ENCODE assay signal across 11 cellular contexts in the genomic region with DNA sequence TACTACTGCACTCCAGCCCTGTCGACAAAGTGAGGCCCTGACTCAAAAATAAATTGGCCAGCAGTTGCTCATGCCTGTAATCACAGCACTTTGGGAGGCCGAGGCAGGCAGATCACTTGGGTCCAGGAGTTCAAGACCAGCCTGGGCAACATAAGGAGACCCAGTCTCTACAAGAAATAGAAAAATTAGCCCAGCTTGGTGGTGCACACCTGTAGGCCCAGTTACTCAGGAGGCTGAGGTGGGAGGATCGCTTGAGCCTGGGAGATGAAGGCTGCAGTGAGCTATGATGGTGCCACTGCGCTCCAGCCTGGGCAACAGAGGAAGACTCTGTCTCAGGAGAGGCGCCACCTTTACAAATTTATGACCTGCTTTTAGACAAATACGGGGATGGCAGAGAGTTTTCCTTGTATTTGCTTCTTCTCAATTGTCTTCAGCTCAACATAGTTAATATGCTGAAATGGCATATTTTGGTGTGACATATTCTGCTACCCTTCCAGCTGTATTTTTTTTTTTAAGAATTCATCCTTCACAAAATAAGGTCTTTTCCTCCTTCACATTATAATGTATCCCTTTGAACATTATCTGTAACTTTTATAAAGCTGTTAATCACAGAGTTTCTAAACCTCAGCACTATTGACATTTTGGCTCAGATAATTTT.
"Had no signal": no experiment of that assay in that cellular context is flagged by ENCODE, and none has a peak within 500 bp of the region (broad histone marks: within the 10 kb centered on the region; RNA-seq: fewer than 3 reads in every experiment).

No MANE protein-coding gene starts in this region.

- H3K4me1 ChIP-seq: foreskin keratinocyte, left ventricle myocardium inferior had no signal

- H3K27me3 ChIP-seq: foreskin keratinocyte, ovary, upper lobe of right lung had no signal

- H3K27ac ChIP-seq: epithelial cell of prostate, foreskin keratinocyte, left ventricle myocardium inferior, ovary, upper lobe of right lung had no signal

- DNase-seq: activated CD4-positive, alpha-beta T cell treated with anti-CD3 and anti-CD28 coated beads, Interleukin-2, amount 50 U/mL, for 1 hour; activated CD8-positive, alpha-beta memory T cell treated with anti-CD3 and anti-CD28 coated beads, Interleukin-2, amount 50 U/mL, for 48 hours; foreskin keratinocyte; kidney; left ventricle myocardium inferior; stimulated activated CD4-positive, alpha-beta T cell treated with anti-CD3 and anti-CD28 coated beads, Interleukin-4, amount 100 ng/mL, for 1 hour; upper lobe of right lung had no signal

- FAIRE-seq: kidney had no signal

- H3K36me3 ChIP-seq: left ventricle myocardium inferior, ovary, thoracic aorta, upper lobe of right lung had no signal

- H3K9me3 ChIP-seq: left ventricle myocardium inferior, ovary, thoracic aorta, upper lobe of right lung had no signal

- H3K4me3 ChIP-seq: left ventricle myocardium inferior, ovary, smooth muscle cell, thoracic aorta, upper lobe of right lung had no signal

- H3K4me2 ChIP-seq: smooth muscle cell had no signal
